ENCODE assay signal across 1 cellular context in genomic region chr12:64608901-64609542, GRCh38.
A peak's percentile ranks its signal among the peaks of the same experiment; 100 is the strongest.
TF ChIP-seq lines count a peak whose summit lies in the region.

No MANE protein-coding gene starts in this region.

TF ChIP-seq in K562, 482 proteins besides CTCF, POLR2A, EP300 and RAD21 (continued from another document and continues in another):
- no peak for TF ChIP-seq AFF4 (CRISPR knock-in tag; IDR thresholded peaks at IDR 0.05)
- no peak for TF ChIP-seq MCM5 (IDR thresholded peaks at IDR 0.05; ENCODE audit: low read depth)
- TF ChIP-seq PTRF (tag; IDR thresholded peaks at IDR 0.05): no peak
- TF ChIP-seq IFI16 (CRISPR knock-in tag; IDR thresholded peaks at IDR 0.05): no peak
- 0 out of 2 replicates have a peak, but pooled peaks have one; percentile 25 for TF ChIP-seq MTA3 (IDR thresholded peaks at IDR 0.05; ENCODE audit: borderline replicate concordance)
- no peak for TF ChIP-seq ARID3B (CRISPR knock-in tag; IDR thresholded peaks at IDR 0.05; ENCODE audit: borderline replicate concordance)
- peak; percentile 61 to 67; a peak in 3 of 4 replicates for TF ChIP-seq MLLT1 (IDR thresholded peaks at IDR 0.05)
- TF ChIP-seq RHOXF2B (CRISPR knock-in tag; conservative IDR thresholded peaks at IDR 0.05): no peak
- no peak for TF ChIP-seq MXI1 (IDR thresholded peaks at IDR 0.05; ENCODE audit: low read depth, low read length)
- TF ChIP-seq ZBED1 (IDR thresholded peaks at IDR 0.05): no peak
- TF ChIP-seq LEF1 (IDR thresholded peaks at IDR 0.05): 0 out of 2 replicates have a peak, but pooled peaks have one; percentile 16
- no peak for TF ChIP-seq ZNF134 (CRISPR knock-in tag; conservative IDR thresholded peaks at IDR 0.05)
- TF ChIP-seq NELFE (IDR thresholded peaks at IDR 0.05; ENCODE audit: insufficient read depth, insufficient read length): no peak
- TF ChIP-seq DMBX1 (CRISPR knock-in tag; IDR thresholded peaks at IDR 0.05; ENCODE audit: borderline replicate concordance): 0 out of 2 replicates have a peak, but pooled peaks have one; percentile 44
- TF ChIP-seq EGR1 (conservative IDR thresholded peaks at IDR 0.05): no peak
- TF ChIP-seq E2F1 (CRISPR knock-in tag; IDR thresholded peaks at IDR 0.05): no peak
- no peak for TF ChIP-seq ZBTB34 (CRISPR knock-in tag; IDR thresholded peaks at IDR 0.05)
- peak; percentile 87 for TF ChIP-seq BRD9 (IDR thresholded peaks at IDR 0.05; ENCODE audit: low read depth, partially characterized antibody)
- TF ChIP-seq THAP12 (CRISPR knock-in tag; IDR thresholded peaks at IDR 0.05): no peak
- no peak for TF ChIP-seq SMAD2 (IDR thresholded peaks at IDR 0.05; ENCODE audit: low read depth, low read length)
- peak; percentile 37; the same call in 1 of the 2 replicates for TF ChIP-seq POLR2H (tag; IDR thresholded peaks at IDR 0.05; ENCODE audit: low read depth)
- TF ChIP-seq ZNF224 (CRISPR knock-in tag; IDR thresholded peaks at IDR 0.05): no peak
- TF ChIP-seq CBX5 (IDR thresholded peaks at IDR 0.05; ENCODE audit: borderline replicate concordance, low read depth): no peak
- no peak for TF ChIP-seq HINFP (tag; conservative IDR thresholded peaks at IDR 0.05; ENCODE audit: low read depth)
- no peak for TF ChIP-seq CTCFL (IDR thresholded peaks at IDR 0.05; ENCODE audit: borderline replicate concordance, insufficient read depth, low read depth, low read length, poor library complexity, severe bottlenecking)
- no peak for TF ChIP-seq TARDBP (IDR thresholded peaks at IDR 0.05)
- TF ChIP-seq ZNF274 (IDR thresholded peaks at IDR 0.05; ENCODE audit: borderline replicate concordance, low read depth, low read length): no peak
- no peak for TF ChIP-seq ZNF507 (tag; conservative IDR thresholded peaks at IDR 0.05)
- no peak for TF ChIP-seq PRMT5 (CRISPR knock-in tag; IDR thresholded peaks at IDR 0.05)
- no peak for TF ChIP-seq YBX1 (IDR thresholded peaks at IDR 0.05)
- 0 out of 2 replicates have a peak, but pooled peaks have one; percentile 56 for TF ChIP-seq TRIM25 (IDR thresholded peaks at IDR 0.05; ENCODE audit: borderline replicate concordance)
- no peak for TF ChIP-seq ZFP36 (IDR thresholded peaks at IDR 0.05; ENCODE audit: low read depth, low read length, partially characterized antibody)
- TF ChIP-seq RNF219 (CRISPR knock-in tag; IDR thresholded peaks at IDR 0.05): no peak
- TF ChIP-seq FOXA3 (CRISPR knock-in tag; conservative IDR thresholded peaks at IDR 0.05 in 1 of 2, IDR thresholded peaks at IDR 0.05 in 1 of 2): no peak
- no peak for TF ChIP-seq E4F1 (CRISPR knock-in tag; IDR thresholded peaks at IDR 0.05; ENCODE audit: borderline replicate concordance)
- peak; percentile 45 for TF ChIP-seq SMARCE1 (IDR thresholded peaks at IDR 0.05)
